In genomic region chr1:226940806-226941067, GRCh38 we compare ENCODE assay signal across 8 cellular contexts. TPM values are rescaled to one million over a fixed set of nuclear protein-coding genes. Genes with fewer than 3 reads are reported as not detected.
A peak's percentile ranks its signal among the peaks of the same experiment; 100 is the strongest.
DNase-seq lines count a peak whose midpoint lies in the region; ATAC-seq and TF ChIP-seq lines count a peak whose summit lies in the region.

No MANE protein-coding gene starts in this region.

- intact Hi-C loops in dendritic cell treated with granulocyte-macrophage colony-stimulating factor and Interleukin-4, amounts not matched to agents 40 ng/mL and 50 ng/mL, for 4 days (cut with micrococcal nuclease), result loop anchor here (10.0 kb wide), 1 partner anchor 306 kb away; no protein-coding TSS in a partner anchor
- intact Hi-C loops in natural killer cell (cut with micrococcal nuclease), result loop anchor here (2.0 kb wide), 1 partner anchor 58 kb away; no protein-coding TSS in a partner anchor

- peaks cover 73% of the 10 kb centered on the region for H3K4me1 Mint-ChIP-seq in dendritic cell treated with granulocyte-macrophage colony-stimulating factor and Interleukin-4, amounts not matched to agents 40 ng/mL and 50 ng/mL, for 4 days (ENCODE audit: low read depth)
- peaks cover 48 to 62% of the 10 kb centered on the region in 2 donors for H3K4me1 Mint-ChIP-seq in natural killer cell

- H3K36me3 Mint-ChIP-seq in dendritic cell treated with granulocyte-macrophage colony-stimulating factor and Interleukin-4, amounts not matched to agents 40 ng/mL and 50 ng/mL, for 4 days (ENCODE audit: low read depth), result peaks cover 25% of the 10 kb centered on the region
- H3K36me3 Mint-ChIP-seq in natural killer cell, result no peaks in the 10 kb centered on the region

- H3K9me3 Mint-ChIP-seq in dendritic cell treated with granulocyte-macrophage colony-stimulating factor and Interleukin-4, amounts not matched to agents 40 ng/mL and 50 ng/mL, for 4 days, result peaks cover 2% of the 10 kb centered on the region
- no peaks in the 10 kb centered on the region for H3K9me3 Mint-ChIP-seq in natural killer cell

- ATAC-seq in natural killer cell, result no peak
- no peak for ATAC-seq in HG02571 (IDR thresholded peaks at IDR 0.05; ENCODE audit: unreplicated experiment)

- peak overlapping the region; percentile 98 for H3K27ac Mint-ChIP-seq in dendritic cell treated with granulocyte-macrophage colony-stimulating factor and Interleukin-4, amounts not matched to agents 40 ng/mL and 50 ng/mL, for 4 days
- peak overlapping the region; percentile 96 for H3K27ac Mint-ChIP-seq in natural killer cell

- DNase-seq in AG10803 (ENCODE audit: low read depth), result no peak
- no peak for DNase-seq in LNCaP clone FGC (ENCODE audit: low read depth)
- no peak for DNase-seq in natural killer cell
- DNase-seq in retina, result no peak
- no peak for DNase-seq in putamen (ENCODE audit: low spot score)
- DNase-seq in NCI-H2171 treated with DMSO at 0.1 percent for 48 hours (lab: John Stamatoyannopoulos, UW), result no peak

- peak overlapping the region; percentile 82 for H3K4me3 Mint-ChIP-seq in dendritic cell treated with granulocyte-macrophage colony-stimulating factor and Interleukin-4, amounts not matched to agents 40 ng/mL and 50 ng/mL, for 4 days
- H3K4me3 Mint-ChIP-seq in natural killer cell, result peak overlapping the region; percentile 94

- H3K27me3 Mint-ChIP-seq in dendritic cell treated with granulocyte-macrophage colony-stimulating factor and Interleukin-4, amounts not matched to agents 40 ng/mL and 50 ng/mL, for 4 days, result no peaks in the 10 kb centered on the region
- no peaks in the 10 kb centered on the region for H3K27me3 Mint-ChIP-seq in natural killer cell (ENCODE audit: low read depth in 2 of 2)

- peak overlapping the region; percentile 80 for H3K4me3 ChIP-seq in AG10803 (ENCODE audit: low read length)
- peak overlapping the region; percentile 88 for H3K4me3 ChIP-seq in LNCaP clone FGC (ENCODE audit: low read depth, low read length)

- TF ChIP-seq CTCF in AG10803 (conservative IDR thresholded peaks at IDR 0.05; ENCODE audit: low read length), result no peak
- no peak for TF ChIP-seq CTCF in LNCaP clone FGC (IDR thresholded peaks at IDR 0.05; ENCODE audit: control insufficient read depth, extremely low read depth, insufficient read depth)
- TF ChIP-seq CTCF in natural killer cell (IDR thresholded peaks at IDR 0.05), result no peak

RNA-seq across cellular contexts. Expression of gene COQ8A, which starts 0.6 kb away (rescaled TPM):
- 10 to 100 TPM; 42.9 to 59.7 (median 56.2) TPM for total RNA-seq in natural killer cell
